In genomic region chr3:149879872-149880271, GRCh38 we compare ENCODE assay signal across 8 cellular contexts.
DNase-seq lines count a peak whose midpoint lies in the region; ATAC-seq and TF ChIP-seq lines count a peak whose summit lies in the region.

No MANE protein-coding gene starts in this region.

- peaks cover 7% of the 10 kb centered on the region for H3K36me3 Mint-ChIP-seq in WTC11

- no peak overlapping the region for H3K27ac Mint-ChIP-seq in WTC11

- H3K4me1 ChIP-seq in ovary (ENCODE audit: insufficient read depth): no peaks in the 10 kb centered on the region

- 6 to 12% (median 9%) methylated on average over 2 of the region's 2 CpGs for WGBS in ovary, 3 donors

- H3K4me1 Mint-ChIP-seq in WTC11: no peaks in the 10 kb centered on the region

- no peak for TF ChIP-seq POLR2A in ovary (IDR thresholded peaks at IDR 0.05)

- in situ Hi-C loops in GM13976 (cut with MboI; ENCODE audit: low sequenced_read_pairs, unreplicated experiment): no loop called here

- intact Hi-C loops in ovary (cut with DNase I): no loop called here

- peaks cover 11% of the 10 kb centered on the region for H3K9me3 Mint-ChIP-seq in WTC11

- H3K4me3 ChIP-seq in ovary: no peak overlapping the region

- no peaks in the 10 kb centered on the region for H3K27me3 Mint-ChIP-seq in WTC11 (ENCODE audit: low read depth)

- TF ChIP-seq CTCF in GM13976 (IDR thresholded peaks at IDR 0.05; ENCODE audit: borderline replicate concordance, control extremely low read depth, extremely low read depth, insufficient read depth, missing control alignments) (peak; percentile 4), WTC11 (IDR thresholded peaks at IDR 0.05) (peak; percentile 47; the same call in 1 of the 2 replicates), ovary (IDR thresholded peaks at IDR 0.05) (peak in 2 of 3 donors; percentile 35 to 48)

- TF ChIP-seq EP300 in ovary (IDR thresholded peaks at IDR 0.05): no peak

- CTCF ChIA-PET in WTC11 (lab: Charles Lee): interaction anchor here (0.6 to 2.0 kb wide), 29 partner anchors 10 to 367 kb away, joined by 3 to 15 read pairs (median 4); partner anchors contain the start of gene COMMD2

- DNase-seq in AG08396 (ENCODE audit: low spot score) (peak; percentile 26), GM13976 (ENCODE audit: low spot score) (no peak), MV-4-11 (lab: John Stamatoyannopoulos, UW) (peak; percentile 55), WTC11 (ENCODE audit: low spot score) (peak; percentile 63), globus pallidus (ENCODE audit: low spot score) (peak; percentile 80), ovary (peak; percentile 52 to 82 (median 71))

- ATAC-seq in WTC11 (peak; percentile 90), GM19324 (IDR thresholded peaks at IDR 0.05; ENCODE audit: low FRiP score, unreplicated experiment) (no peak), GM19455 (IDR thresholded peaks at IDR 0.05; ENCODE audit: unreplicated experiment) (no peak)

- no peaks in the 10 kb centered on the region for H3K27me3 ChIP-seq in ovary

- no peaks in the 10 kb centered on the region for H3K9me3 ChIP-seq in ovary

- POLR2A ChIA-PET in WTC11 (lab: Charles Lee): interaction anchor here (1.0 kb wide), 1 partner anchor 13 kb away, joined by 4 read pairs; no protein-coding TSS in a partner anchor

- no peak overlapping the region for H3K27ac ChIP-seq in ovary

- H3K36me3 ChIP-seq in ovary: no peaks in the 10 kb centered on the region

- H3K4me3 Mint-ChIP-seq in WTC11: no peak overlapping the region

TF ChIP-seq in WTC11, 78 proteins besides CTCF, POLR2A, EP300 and RAD21 (continues in another document):
- TF ChIP-seq ZNF232 (CRISPR knock-in tag; IDR thresholded peaks at IDR 0.05) (no peak), AFF4 (CRISPR knock-in tag; IDR thresholded peaks at IDR 0.05; ENCODE audit: borderline replicate concordance) (no peak), SP1 (CRISPR knock-in tag; conservative IDR thresholded peaks at IDR 0.05) (no peak), E2F4 (CRISPR knock-in tag; IDR thresholded peaks at IDR 0.05; ENCODE audit: borderline replicate concordance, low read depth) (no peak), ZNF671 (CRISPR knock-in tag; IDR thresholded peaks at IDR 0.05) (no peak), USF2 (CRISPR knock-in tag; IDR thresholded peaks at IDR 0.05) (no peak), ZSCAN18 (CRISPR knock-in tag; IDR thresholded peaks at IDR 0.05) (no peak), ZNF416 (CRISPR knock-in tag; IDR thresholded peaks at IDR 0.05) (no peak), JAZF1 (CRISPR knock-in tag; IDR thresholded peaks at IDR 0.05) (no peak), NFATC4 (CRISPR knock-in tag; IDR thresholded peaks at IDR 0.05) (no peak), PRDM15 (CRISPR knock-in tag; IDR thresholded peaks at IDR 0.05) (no peak), NFE2L1 (CRISPR knock-in tag; IDR thresholded peaks at IDR 0.05) (no peak)
